20 cellular contexts compared by ENCODE assay signal in the genomic region with DNA sequence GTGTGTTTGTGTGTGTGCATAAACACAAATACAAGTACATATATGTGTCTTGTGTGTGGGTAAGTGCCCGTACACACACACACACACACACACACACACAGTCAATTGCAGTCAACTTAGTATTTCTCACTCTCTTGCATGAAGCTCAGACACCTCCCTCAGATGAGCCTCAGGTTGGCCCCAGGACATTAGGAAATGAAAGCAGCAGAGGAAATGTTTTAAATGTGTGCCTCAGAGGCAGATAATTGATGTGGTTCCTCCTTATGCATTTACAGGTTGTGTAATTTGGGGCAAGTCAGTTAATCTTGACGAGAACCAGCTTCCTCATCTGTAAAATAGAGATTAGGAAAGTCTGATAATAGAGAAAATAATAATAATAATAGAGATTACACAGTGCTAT.
A peak's percentile ranks its signal among the peaks of the same experiment; 100 is the strongest.
DNase-seq lines count a peak whose midpoint lies in the region; ATAC-seq and TF ChIP-seq lines count a peak whose summit lies in the region.
"Had no signal": no experiment of that assay in that cellular context is flagged by ENCODE, and none has a peak within 500 bp of the region (broad histone marks: within the 10 kb centered on the region; RNA-seq: fewer than 3 reads in every experiment).

No MANE protein-coding gene starts in this region.

- H3K27me3 ChIP-seq in BLaER1 (no peaks in the 10 kb centered on the region), right lobe of liver (no peaks in the 10 kb centered on the region)
- H3K27me3 ChIP-seq: body of pancreas, SJCRH30 had no signal

- peak; percentile 40 for DNase-seq in GM12865 (ENCODE audit: low read depth)
- DNase-seq in NOMO-1 treated with DMSO at 0.1 percent for 48 hours (lab: John Stamatoyannopoulos, UW; ENCODE audit: unreplicated experiment): peak; percentile 97
- DNase-seq in central memory CD8-positive, alpha-beta T cell (ENCODE audit: low spot score in 2 of 2): no peak
- DNase-seq in right lobe of liver: no peak
- DNase-seq: activated naive CD4-positive, alpha-beta T cell treated with anti-CD3 and anti-CD28 coated beads, Interleukin-2, amount 50 U/mL, for 16 hours; body of pancreas; COR-L47; hippocampal formation; kidney; mesenchymal stem cell; NCI-H1930; SJCRH30; stimulated activated CD4-positive, alpha-beta T cell treated with anti-CD3 and anti-CD28 coated beads, Interleukin-4, amount 100 ng/mL, for 1 hour had no signal

- TF ChIP-seq CTCF in GM12865 (IDR thresholded peaks at IDR 0.05; ENCODE audit: insufficient read depth, low read depth, low read length, missing control alignments) (no peak), right lobe of liver (IDR thresholded peaks at IDR 0.05) (no peak)

- H3K9me3 Mint-ChIP-seq in central memory CD8-positive, alpha-beta T cell: no peaks in the 10 kb centered on the region

- no peaks in the 10 kb centered on the region for H3K36me3 Mint-ChIP-seq in central memory CD8-positive, alpha-beta T cell (ENCODE audit: insufficient read depth)

- H3K4me1 ChIP-seq in BLaER1 (peaks cover 17% of the 10 kb centered on the region), right lobe of liver (no peaks in the 10 kb centered on the region)
- H3K4me1 ChIP-seq: body of pancreas, SJCRH30 had no signal

- no peak overlapping the region for H3K27ac ChIP-seq in BLaER1
- no peak overlapping the region for H3K27ac ChIP-seq in right lobe of liver
- H3K27ac ChIP-seq: body of pancreas, SJCRH30, skin epidermis had no signal

- H4K20me1 ChIP-seq in BLaER1: no peaks in the 10 kb centered on the region

- peak; percentile 36 for ATAC-seq in central memory CD8-positive, alpha-beta T cell (replicated peaks; ENCODE audit: extremely low read depth, poor library complexity, severe bottlenecking)
- ATAC-seq in right lobe of liver (no peak), GM21526 (IDR thresholded peaks at IDR 0.05; ENCODE audit: low FRiP score, unreplicated experiment) (no peak), HG03175 (IDR thresholded peaks at IDR 0.05; ENCODE audit: unreplicated experiment) (no peak), GM19324 (IDR thresholded peaks at IDR 0.05; ENCODE audit: low FRiP score, unreplicated experiment) (no peak)
- ATAC-seq: body of pancreas had no signal

- H3K9ac ChIP-seq in BLaER1: no peak overlapping the region

- H3K4me2 ChIP-seq in BLaER1: 0 out of 2 replicates have a peak overlapping the region, but pooled peaks have one; percentile 30

- no peaks in the 10 kb centered on the region for H3K27me3 Mint-ChIP-seq in central memory CD8-positive, alpha-beta T cell
- H3K27me3 Mint-ChIP-seq: naive thymus-derived CD8-positive, alpha-beta T cell had no signal

- H3K4me3 Mint-ChIP-seq in central memory CD8-positive, alpha-beta T cell: no peak overlapping the region
- H3K4me3 Mint-ChIP-seq: naive thymus-derived CD8-positive, alpha-beta T cell had no signal

- H3K36me3 ChIP-seq in BLaER1 (no peaks in the 10 kb centered on the region), right lobe of liver (no peaks in the 10 kb centered on the region)
- H3K36me3 ChIP-seq: SJCRH30 had no signal

- TF ChIP-seq POLR2A in right lobe of liver (IDR thresholded peaks at IDR 0.05): no peak

- H3K4me1 Mint-ChIP-seq in central memory CD8-positive, alpha-beta T cell: no peaks in the 10 kb centered on the region

- no peaks in the 10 kb centered on the region for H3K9me3 ChIP-seq in BLaER1
- no peaks in the 10 kb centered on the region for H3K9me3 ChIP-seq in right lobe of liver
- H3K9me3 ChIP-seq: body of pancreas, SJCRH30 had no signal

- H3K4me3 ChIP-seq in BLaER1 (no peak overlapping the region), GM12865 (ENCODE audit: low read depth, low read length) (no peak overlapping the region), right lobe of liver (no peak overlapping the region)
- H3K4me3 ChIP-seq: body of pancreas, SJCRH30, skin epidermis had no signal

- intact Hi-C loops in right lobe of liver (cut with DNase I): no loop called here

- H3K27ac Mint-ChIP-seq in central memory CD8-positive, alpha-beta T cell (ENCODE audit: low read depth): no peak overlapping the region
- H3K27ac Mint-ChIP-seq: naive thymus-derived CD8-positive, alpha-beta T cell; progenitor cell of endocrine pancreas had no signal

- WGBS in right lobe of liver (ENCODE audit: insufficient coverage, low coverage, low lambda C conversion rate, missing lambda C conversion rate): 44% methylated on average over 2 of the region's 2 CpGs

Comparison
In these comparisons a context has a peak if more than half of its experiments do, and no peak if none do; other contexts are left out.
1. DNase-seq: peak in GM12865 (single experiment) and NOMO-1 treated with DMSO at 0.1 percent for 48 hours (single experiment); none in central memory CD8-positive, alpha-beta T cell (0 of 2) and right lobe of liver (0 of 3).